25 cellular contexts compared by ENCODE assay signal in genomic region chr9:97863314-97863713, GRCh38. TPM values are rescaled to one million over a fixed set of nuclear protein-coding genes. Genes with fewer than 3 reads are reported as not detected.
DNase-seq lines count a peak whose midpoint lies in the region; ATAC-seq and TF ChIP-seq lines count a peak whose summit lies in the region.
"Had no signal": no experiment of that assay in that cellular context is flagged by ENCODE, and none has a peak within 500 bp of the region (broad histone marks: within the 10 kb centered on the region; RNA-seq: fewer than 3 reads in every experiment).

No MANE protein-coding gene starts in this region.

- H3K9me3 ChIP-seq in esophagus squamous epithelium, result peaks cover 0 to 17% (median 6%) of the 10 kb centered on the region in 3 donors

- no peak for TF ChIP-seq POLR2A in esophagus squamous epithelium (IDR thresholded peaks at IDR 0.05)

- TF ChIP-seq CTCF in RWPE1 (conservative IDR thresholded peaks at IDR 0.05; ENCODE audit: low read depth) (no peak), esophagus squamous epithelium (IDR thresholded peaks at IDR 0.05) (peak in 1 of 6 experiments; percentile 27), GM13977 (IDR thresholded peaks at IDR 0.05; ENCODE audit: extremely low read depth, insufficient read depth, missing control alignments) (no peak)

- WGBS in esophagus squamous epithelium, 2 donors, result 35 to 44% methylated on average over 2 to 6 of the region's 7 CpGs

- CTCF ChIA-PET in RWPE1 (lab: Yijun Ruan, JAX), result interaction anchor here (0.6 to 0.7 kb wide), 2 partner anchors 10 to 125 kb away, joined by 3 read pairs; no protein-coding TSS in a partner anchor

- peaks cover 3 to 26% (median 7%) of the 10 kb centered on the region in 3 donors for H3K4me1 ChIP-seq in esophagus squamous epithelium
- H3K4me1 ChIP-seq: A549 had no signal

- intact Hi-C loops in esophagus squamous epithelium (cut with DNase I), result no loop called here

- peak; percentile 15 for DNase-seq in G401 (ENCODE audit: low spot score)
- DNase-seq in RWPE1 (ENCODE audit: low spot score), result no peak
- DNase-seq in astrocyte of the hippocampus (ENCODE audit: low read depth, low spot score), result peak; percentile 52
- no peak for DNase-seq in esophagus squamous epithelium (lab: John Stamatoyannopoulos, UW)
- no peak for DNase-seq in NCI-H2196 treated with DMSO at 0.1 percent for 48 hours (lab: John Stamatoyannopoulos, UW; ENCODE audit: unreplicated experiment)
- DNase-seq in hypothalamus (lab: John Stamatoyannopoulos, UW), result no peak
- no peak for DNase-seq in GM13977 (ENCODE audit: low spot score)
- DNase-seq: CD4-positive, alpha-beta memory T cell; COR-L47; DMS79; EL; GF-D8; NCI-H1105; NCI-H2029 treated with DMSO at 0.1 percent for 48 hours; NCI-H2227 treated with DMSO at 0.1 percent for 48 hours; NCI-H526 treated with DMSO at 0.1 percent for 48 hours; PC-9; Right ventricle myocardium superior had no signal

- in situ Hi-C loops in G401 (cut with HindIII; ENCODE audit: low sequenced_read_pairs), result no loop called here
- in situ Hi-C loops in GM13977 (cut with MboI; ENCODE audit: low pct_unique_long_range_greater_than_20kb, low sequenced_read_pairs, unreplicated experiment), result no loop called here

- H3K27ac ChIP-seq in RWPE1 (peak overlapping the region; percentile 64), esophagus squamous epithelium (peak overlapping the region in 3 of 4 donors; percentile 34 to 59 (median 35))
- H3K27ac ChIP-seq: A549, HL-60, KMS-11, PC-9 had no signal

- H3K27me3 ChIP-seq in esophagus squamous epithelium, result peaks cover 0 to 44% (median 0%) of the 10 kb centered on the region in 4 donors

- no peak overlapping the region for H3K4me3 ChIP-seq in esophagus squamous epithelium
- H3K4me3 ChIP-seq: A549, PC-9 had no signal

- POLR2A ChIA-PET in RWPE1 (lab: Yijun Ruan, JAX; ENCODE audit: low non-redundant PET), result no interaction called here

- ATAC-seq in HG03039 (IDR thresholded peaks at IDR 0.05; ENCODE audit: unreplicated experiment), result no peak
- ATAC-seq: A549, HCT116 had no signal

- no peaks in the 10 kb centered on the region for H3K36me3 ChIP-seq in esophagus squamous epithelium

RNA-seq across cellular contexts. Expression of gene FOXE1, which starts 10.3 kb away (rescaled TPM):
- total RNA-seq in G401 (2014; rRNA removed; shearing (Covaris generic)), result not detected in 2 replicates
- 10 to 100 TPM in 3 of 4 donors, 1 to 10 TPM in 1; 7.1 to 17.4 (median 12.4) TPM for total RNA-seq in esophagus squamous epithelium
- total RNA-seq: CD4-positive, alpha-beta memory T cell; H4; Right ventricle myocardium superior; RPMI7951 had no signal

RNA-seq across cellular contexts. Expression of gene TRMO, which starts 59.0 kb away (rescaled TPM):
- 15.1 and 15.6 TPM in 2 replicates for total RNA-seq in G401 (2014; rRNA removed; shearing (Covaris generic))
- 10 to 100 TPM; 16.0 to 41.1 (median 20.7) TPM for total RNA-seq in esophagus squamous epithelium

Comparison
In these comparisons a context has a peak if more than half of its experiments do, and no peak if none do; other contexts are left out.
1. DNase-seq: peak in G401 (single experiment) and astrocyte of the hippocampus (single experiment); none in RWPE1 (single experiment), esophagus squamous epithelium (single experiment), NCI-H2196 treated with DMSO at 0.1 percent for 48 hours (single experiment), hypothalamus (0 of 51) and GM13977 (single experiment).